In genomic region chr1:93179886-93180722, GRCh38 we compare ENCODE assay signal across 1 cellular context.
A peak's percentile ranks its signal among the peaks of the same experiment; 100 is the strongest.
TF ChIP-seq lines count a peak whose summit lies in the region.

Gene TMED5 (minus strand): TSS chr1:93180413. CDS start chr1:93180242, 171 bp downstream.

TF ChIP-seq in HEK293, 187 proteins besides CTCF, POLR2A, EP300 and RAD21 (continued from another document and continues in another):
- TF ChIP-seq ZBTB10 (tag by site-specific recombination; IDR thresholded peaks at IDR 0.05), result no peak
- 0 out of 2 replicates have a peak, but pooled peaks have one; percentile 39 for TF ChIP-seq OVOL3 (tag by site-specific recombination; IDR thresholded peaks at IDR 0.05)
- TF ChIP-seq ZFP37 (tag by site-specific recombination; IDR thresholded peaks at IDR 0.05), result peak; percentile 80; the same call in 1 of the 2 replicates
- TF ChIP-seq KLF7 (tag by site-specific recombination; IDR thresholded peaks at IDR 0.05; ENCODE audit: borderline replicate concordance), result no peak
- TF ChIP-seq ZNF404 (tag by site-specific recombination; IDR thresholded peaks at IDR 0.05), result no peak
- no peak for TF ChIP-seq ZNF560 (tag by site-specific recombination; IDR thresholded peaks at IDR 0.05; ENCODE audit: borderline replicate concordance)
- TF ChIP-seq ZNF350 (tag by site-specific recombination; IDR thresholded peaks at IDR 0.05), result no peak
- TF ChIP-seq ZNF221 (tag by site-specific recombination; IDR thresholded peaks at IDR 0.05; ENCODE audit: borderline replicate concordance), result 0 out of 2 replicates have a peak, but pooled peaks have one; percentile 55
- no peak for TF ChIP-seq PRDM6 (tag by site-specific recombination; IDR thresholded peaks at IDR 0.05)
- TF ChIP-seq ZNF571 (tag by site-specific recombination; IDR thresholded peaks at IDR 0.05), result no peak
- no peak for TF ChIP-seq TSHZ1 (tag by site-specific recombination; IDR thresholded peaks at IDR 0.05; ENCODE audit: borderline replicate concordance)
- TF ChIP-seq RBAK (tag by site-specific recombination; IDR thresholded peaks at IDR 0.05), result no peak
- no peak for TF ChIP-seq SCRT2 (tag by site-specific recombination; IDR thresholded peaks at IDR 0.05)
- peak; percentile 36; the same call in 1 of the 2 replicates for TF ChIP-seq WT1 (tag by site-specific recombination; IDR thresholded peaks at IDR 0.05)
- no peak for TF ChIP-seq ZNF274 (IDR thresholded peaks at IDR 0.05; ENCODE audit: low read length)
- no peak for TF ChIP-seq ZNF274 (tag by site-specific recombination; IDR thresholded peaks at IDR 0.05; ENCODE audit: borderline replicate concordance)
- TF ChIP-seq GLI2 (tag by site-specific recombination; IDR thresholded peaks at IDR 0.05; ENCODE audit: borderline replicate concordance, low read depth), result no peak
- TF ChIP-seq ZSCAN23 (tag by site-specific recombination; IDR thresholded peaks at IDR 0.05), result peak; percentile 65; the same call in 1 of the 2 replicates
- TF ChIP-seq MYNN (tag by site-specific recombination; IDR thresholded peaks at IDR 0.05; ENCODE audit: borderline replicate concordance), result no peak; the same call in 1 of the 2 replicates
- no peak for TF ChIP-seq SALL2 (tag by site-specific recombination; IDR thresholded peaks at IDR 0.05; ENCODE audit: borderline replicate concordance)
- peak; percentile 40; the same call in 1 of the 2 replicates for TF ChIP-seq ZNF660 (tag by site-specific recombination; IDR thresholded peaks at IDR 0.05)
- no peak for TF ChIP-seq ZNF214 (tag by site-specific recombination; IDR thresholded peaks at IDR 0.05; ENCODE audit: borderline replicate concordance)
- TF ChIP-seq ZNF830 (tag by site-specific recombination; IDR thresholded peaks at IDR 0.05; ENCODE audit: low read depth), result no peak
- TF ChIP-seq AEBP2 (tag by site-specific recombination; IDR thresholded peaks at IDR 0.05; ENCODE audit: borderline replicate concordance), result no peak
- peak; percentile 3; the same call in 1 of the 2 replicates for TF ChIP-seq FEZF1 (tag by site-specific recombination; IDR thresholded peaks at IDR 0.05)
- TF ChIP-seq SETDB1 (IDR thresholded peaks at IDR 0.05; ENCODE audit: insufficient read length, low read length), result no peak
- no peak for TF ChIP-seq ZNF555 (tag by site-specific recombination; conservative IDR thresholded peaks at IDR 0.05)
- TF ChIP-seq ZXDB (tag by site-specific recombination; IDR thresholded peaks at IDR 0.05), result peak; percentile 75
- TF ChIP-seq ZNF529 (tag by site-specific recombination; IDR thresholded peaks at IDR 0.05; ENCODE audit: insufficient replicate concordance), result no peak
- TF ChIP-seq ZNF701 (tag by site-specific recombination; IDR thresholded peaks at IDR 0.05), result no peak
- no peak for TF ChIP-seq TRIM28 (IDR thresholded peaks at IDR 0.05; ENCODE audit: borderline replicate concordance, low read length)
- TF ChIP-seq, protein P1, sequence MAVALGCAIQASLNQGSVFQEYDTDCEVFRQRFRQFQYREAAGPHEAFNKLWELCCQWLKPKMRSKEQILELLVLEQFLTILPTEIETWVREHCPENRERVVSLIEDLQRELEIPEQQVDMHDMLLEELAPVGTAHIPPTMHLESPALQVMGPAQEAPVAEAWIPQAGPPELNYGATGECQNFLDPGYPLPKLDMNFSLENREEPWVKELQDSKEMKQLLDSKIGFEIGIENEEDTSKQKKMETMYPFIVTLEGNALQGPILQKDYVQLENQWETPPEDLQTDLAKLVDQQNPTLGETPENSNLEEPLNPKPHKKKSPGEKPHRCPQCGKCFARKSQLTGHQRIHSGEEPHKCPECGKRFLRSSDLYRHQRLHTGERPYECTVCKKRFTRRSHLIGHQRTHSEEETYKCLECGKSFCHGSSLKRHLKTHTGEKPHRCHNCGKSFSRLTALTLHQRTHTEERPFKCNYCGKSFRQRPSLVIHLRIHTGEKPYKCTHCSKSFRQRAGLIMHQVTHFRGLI (tag by site-specific recombination; IDR thresholded peaks at IDR 0.05), result no peak
- no peak for TF ChIP-seq ZNF677 (tag by site-specific recombination; IDR thresholded peaks at IDR 0.05)
- TF ChIP-seq SCRT1 (tag by site-specific recombination; IDR thresholded peaks at IDR 0.05; ENCODE audit: borderline replicate concordance), result no peak
- TF ChIP-seq ZNF777 (tag by site-specific recombination; IDR thresholded peaks at IDR 0.05; ENCODE audit: borderline replicate concordance), result peak; percentile 100
- TF ChIP-seq, protein P2, sequence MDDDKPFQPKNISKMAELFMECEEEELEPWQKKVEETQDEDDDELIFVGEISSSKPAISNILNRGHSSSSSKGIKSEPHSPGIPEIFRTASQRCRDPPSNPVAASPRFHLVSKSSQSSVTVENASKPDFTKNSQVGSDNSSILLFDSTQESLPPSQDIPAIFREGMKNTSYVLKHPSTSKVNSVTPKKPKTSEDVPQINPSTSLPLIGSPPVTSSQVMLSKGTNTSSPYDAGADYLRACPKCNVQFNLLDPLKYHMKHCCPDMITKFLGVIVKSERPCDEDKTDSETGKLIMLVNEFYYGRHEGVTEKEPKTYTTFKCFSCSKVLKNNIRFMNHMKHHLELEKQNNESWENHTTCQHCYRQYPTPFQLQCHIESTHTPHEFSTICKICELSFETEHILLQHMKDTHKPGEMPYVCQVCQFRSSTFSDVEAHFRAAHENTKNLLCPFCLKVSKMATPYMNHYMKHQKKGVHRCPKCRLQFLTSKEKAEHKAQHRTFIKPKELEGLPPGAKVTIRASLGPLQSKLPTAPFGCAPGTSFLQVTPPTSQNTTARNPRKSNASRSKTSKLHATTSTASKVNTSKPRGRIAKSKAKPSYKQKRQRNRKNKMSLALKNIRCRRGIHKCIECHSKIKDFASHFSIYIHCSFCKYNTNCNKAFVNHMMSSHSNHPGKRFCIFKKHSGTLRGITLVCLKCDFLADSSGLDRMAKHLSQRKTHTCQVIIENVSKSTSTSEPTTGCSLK (tag by site-specific recombination; IDR thresholded peaks at IDR 0.05), result no peak
- no peak for TF ChIP-seq ZNF140 (tag by site-specific recombination; IDR thresholded peaks at IDR 0.05)
- TF ChIP-seq BCL11B (tag by site-specific recombination; IDR thresholded peaks at IDR 0.05; ENCODE audit: low read depth), result peak; percentile 41; the same call in 1 of the 2 replicates
- peak; percentile 63 for TF ChIP-seq ZEB2 (tag by site-specific recombination; IDR thresholded peaks at IDR 0.05)
- no peak for TF ChIP-seq ZNF302 (tag by site-specific recombination; IDR thresholded peaks at IDR 0.05; ENCODE audit: low read depth)
- TF ChIP-seq SP3 (tag by site-specific recombination; IDR thresholded peaks at IDR 0.05), result peak; percentile 95
- 0 out of 2 replicates have a peak, but pooled peaks have one; percentile 81 for TF ChIP-seq ZNF792 (tag by site-specific recombination; IDR thresholded peaks at IDR 0.05)
- no peak for TF ChIP-seq PRDM2 (tag by site-specific recombination; IDR thresholded peaks at IDR 0.05; ENCODE audit: borderline replicate concordance)
- TF ChIP-seq IKZF3 (tag by site-specific recombination; IDR thresholded peaks at IDR 0.05), result peak; percentile 90
- peak; percentile 54 for TF ChIP-seq EGR2 (tag by site-specific recombination; IDR thresholded peaks at IDR 0.05; ENCODE audit: low read depth)
- no peak for TF ChIP-seq ZNF776 (tag by site-specific recombination; IDR thresholded peaks at IDR 0.05; ENCODE audit: borderline replicate concordance)
